ENCODE assay signal across 8 cellular contexts in the genomic region with DNA sequence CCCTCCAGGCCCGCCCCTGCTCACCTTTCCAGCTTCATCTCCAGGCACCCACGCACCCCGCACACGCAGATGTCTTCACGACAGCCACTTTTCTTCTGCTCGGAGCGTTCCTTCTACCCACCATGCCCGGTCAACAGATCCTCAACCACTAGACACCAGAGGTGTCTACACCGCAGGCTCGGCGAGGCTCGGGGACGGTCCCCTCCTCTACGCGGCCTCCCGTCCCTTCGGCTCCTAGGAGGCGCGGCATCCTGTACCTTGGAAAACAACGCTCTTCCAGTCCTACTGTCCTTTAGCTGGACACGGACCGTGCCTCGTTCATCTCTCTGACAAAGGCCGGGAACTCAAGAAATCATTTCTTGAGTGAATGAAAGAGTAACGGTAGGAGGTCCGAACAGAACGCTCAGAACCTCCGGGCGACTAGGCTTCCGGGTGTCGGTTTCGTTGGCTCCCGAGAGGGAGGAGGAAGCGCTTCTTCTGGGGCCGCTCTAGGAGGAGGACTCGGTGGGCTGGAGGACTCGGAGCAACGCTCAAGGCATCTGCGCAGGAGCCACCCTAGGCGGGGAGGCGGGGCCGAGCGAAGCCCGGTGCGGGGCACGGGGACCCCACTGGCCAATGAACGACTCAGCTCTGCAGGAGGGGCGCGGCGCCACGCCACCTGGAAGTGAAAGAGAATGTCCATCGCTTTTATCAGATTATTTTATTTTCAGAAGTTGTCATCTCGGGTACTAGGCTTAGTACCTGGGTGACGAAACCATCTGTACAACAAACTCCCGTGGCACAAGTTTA. TPM values are rescaled to one million over a fixed set of nuclear protein-coding genes. Genes with fewer than 3 reads are reported as not detected.
DNase-seq lines count a peak whose midpoint lies in the region; ATAC-seq and TF ChIP-seq lines count a peak whose summit lies in the region.

No MANE protein-coding gene starts in this region.

- H3K9ac ChIP-seq in ES-I3 (ENCODE audit: low read depth, low read length), result peak overlapping the region; percentile 79
- H3K9ac ChIP-seq in H9 (ENCODE audit: extremely low read depth, insufficient read length, low read length), result peak overlapping the region; percentile 80

- peaks cover 8% of the 10 kb centered on the region for H3K79me1 ChIP-seq in H9 (ENCODE audit: insufficient read depth, low read depth, low read length, poor library complexity, severe bottlenecking)

- H3K4me3 ChIP-seq in fibroblast of pulmonary artery (replicated peaks; ENCODE audit: low read depth, low read length), result peak overlapping the region; percentile 98

- H3K4me1 ChIP-seq in ES-I3 (ENCODE audit: insufficient read depth, low read length) (no peaks in the 10 kb centered on the region), H9 (ENCODE audit: insufficient read depth, low read length) (peaks cover 3% of the 10 kb centered on the region; the same call in 1 of the 2 replicates)

- H3K79me2 ChIP-seq in H9 (ENCODE audit: insufficient read depth, low read length), result peaks cover 10% of the 10 kb centered on the region; the same call in 1 of the 2 replicates

- H2AK5ac ChIP-seq in H9 (ENCODE audit: insufficient read length, low read length), result no peak overlapping the region

- H4K5ac ChIP-seq in H9 (ENCODE audit: insufficient read length, low read depth, low read length), result no peak overlapping the region

- no peak overlapping the region for H2BK20ac ChIP-seq in H9 (ENCODE audit: low read depth, low read length, poor library complexity, severe bottlenecking)

- TF ChIP-seq CTCF in H9 (conservative IDR thresholded peaks at IDR 0.05), result no peak
- TF ChIP-seq CTCF in fibroblast of pulmonary artery (IDR thresholded peaks at IDR 0.05; ENCODE audit: low read length, missing control alignments), result no peak
- no peak for TF ChIP-seq CTCF in natural killer cell (IDR thresholded peaks at IDR 0.05)

- H4K8ac ChIP-seq in H9 (replicated peaks; ENCODE audit: insufficient read length, low read depth, low read length), result no peak overlapping the region

- H3K4ac ChIP-seq in H9 (ENCODE audit: low read depth, low read length), result no peak overlapping the region

- H3K4me1 Mint-ChIP-seq in H9, result peaks cover 9 to 17% of the 10 kb centered on the region in 2 experiments
- peaks cover 29 to 38% of the 10 kb centered on the region in 2 donors for H3K4me1 Mint-ChIP-seq in natural killer cell

- no peak overlapping the region for H3T11ph ChIP-seq in H9 (ENCODE audit: low read length)

- peak; percentile 99 for DNase-seq in H9
- DNase-seq in M059J (ENCODE audit: low read depth), result peak; percentile 98
- DNase-seq in activated effector memory CD4-positive, alpha-beta T cell treated with anti-CD3 and anti-CD28 coated beads, Interleukin-2, amount 50 U/mL, for 16 hours, result peak; percentile 100
- peak; percentile 99 for DNase-seq in fibroblast of pulmonary artery (ENCODE audit: low read depth)
- DNase-seq in natural killer cell, result peak; percentile 99
- DNase-seq in stimulated activated naive CD4-positive, alpha-beta T cell (lab: John Stamatoyannopoulos, UW), result peak; percentile 94 to 98 (median 96)

- H2BK15ac ChIP-seq in H9 (ENCODE audit: low read depth, low read length), result no peak overlapping the region

- ATAC-seq in natural killer cell, result peak; percentile 97 to 100 (median 98)

- intact Hi-C loops in natural killer cell (cut with micrococcal nuclease), result loop anchor here (1.0 kb wide), 1 partner anchor 8 kb away; no protein-coding TSS in a partner anchor

- no peak overlapping the region for H3K23ac ChIP-seq in H9 (ENCODE audit: insufficient read length, low read depth, low read length)

- H3K27ac Mint-ChIP-seq in H9 (peak overlapping the region; percentile 92 to 98 (median 97)), natural killer cell (peak overlapping the region; percentile 98 to 100)

- no peak overlapping the region for H4K91ac ChIP-seq in H9 (ENCODE audit: insufficient read length, low read depth, low read length)

- H3K4me3 Mint-ChIP-seq in H9 (peak overlapping the region; percentile 99), natural killer cell (peak overlapping the region; percentile 100)

- H3K14ac ChIP-seq in H9 (ENCODE audit: insufficient read depth, low read length), result no peak overlapping the region; the same call in 1 of the 2 replicates

- H3K27me3 ChIP-seq in H9 (ENCODE audit: insufficient read depth, low read length), result no peaks in the 10 kb centered on the region

- H2BK12ac ChIP-seq in H9 (ENCODE audit: insufficient read length, low read depth, low read length), result no peak overlapping the region

- H2BK120ac ChIP-seq in H9 (ENCODE audit: low read depth, low read length, poor library complexity, severe bottlenecking), result no peak overlapping the region

- TF ChIP-seq POLR2A in Raji (IDR thresholded peaks at IDR 0.05; ENCODE audit: insufficient read depth, low read depth, low read length), result peak; percentile 82

- H3K18ac ChIP-seq in H9 (ENCODE audit: insufficient read length, low read depth, low read length), result peak overlapping the region; percentile 8

- no peaks in the 10 kb centered on the region for H3K9me3 ChIP-seq in ES-I3 (ENCODE audit: control insufficient read depth, insufficient read depth, low read length)
- H3K9me3 ChIP-seq in H9 (ENCODE audit: control insufficient read depth, low read depth, low read length), result no peaks in the 10 kb centered on the region

- H3K27me3 Mint-ChIP-seq in H9 (ENCODE audit: low read depth) (no peaks in the 10 kb centered on the region), natural killer cell (ENCODE audit: low read depth in 2 of 2) (no peaks in the 10 kb centered on the region)

- peak overlapping the region; percentile 35 for H2AFZ ChIP-seq in H9 (ENCODE audit: low read length)

- H3K36me3 ChIP-seq in ES-I3 (ENCODE audit: insufficient read depth, low read length), result no peaks in the 10 kb centered on the region

- WGBS in H9 (ENCODE audit: extremely low coverage, insufficient read length, low lambda C conversion rate), result no CpG with 5 or more reads among the region's 55 CpGs

- H3K4me2 ChIP-seq in H9 (ENCODE audit: insufficient read depth, insufficient read length, low read length), result peak overlapping the region; percentile 79

- H3K9me3 Mint-ChIP-seq in H9 (no peaks in the 10 kb centered on the region), natural killer cell (no peaks in the 10 kb centered on the region)

- no peak overlapping the region for H2BK5ac ChIP-seq in H9 (ENCODE audit: insufficient read length, low read length)

- H3K56ac ChIP-seq in H9 (ENCODE audit: insufficient read length, low read depth, low read length), result no peak overlapping the region

- H3K36me3 Mint-ChIP-seq in H9 (ENCODE audit: insufficient read depth in 1 of 3, low read depth in 3 of 3) (peaks cover 5 to 25% (median 23%) of the 10 kb centered on the region in 3 experiments), natural killer cell (peaks cover 5% of the 10 kb centered on the region)

- peaks cover 9% of the 10 kb centered on the region for H3K23me2 ChIP-seq in H9 (ENCODE audit: insufficient read length, low read depth, low read length, poor library complexity, severe bottlenecking)

- H3K27ac ChIP-seq in H9 (ENCODE audit: insufficient read length, low read depth, low read length), result no peak overlapping the region

- H4K20me1 ChIP-seq in H9 (ENCODE audit: control insufficient read depth, insufficient read depth, insufficient read length), result no peaks in the 10 kb centered on the region

RNA-seq across cellular contexts. Expression of a gene that starts 7.2 kb away (rescaled TPM):
- 121 and 124 TPM in 2 replicates for total RNA-seq in H9 (2021)
- 106 and 146 TPM in 2 replicates for total RNA-seq in M059J (2014; rRNA removed; shearing (Covaris generic))
- 100 to 1,000 TPM in 2 of 3 donors, 10 to 100 TPM in 1; 99.9 to 119 (median 105) TPM for total RNA-seq in natural killer cell

RNA-seq across cellular contexts. Expression of a gene that starts 14.5 kb away (rescaled TPM):
- total RNA-seq in H9 (2021), result 9.7 and 11.4 TPM in 2 replicates
- total RNA-seq in M059J (2014; rRNA removed; shearing (Covaris generic)), result 1.7 and 3.2 TPM in 2 replicates
- 10 to 100 TPM; 13.7 to 22.0 (median 19.3) TPM for total RNA-seq in natural killer cell

RNA-seq across cellular contexts. Expression of a gene that starts 34.1 kb away (rescaled TPM):
- total RNA-seq in H9 (2021), result 52.7 and 53.4 TPM in 2 replicates
- total RNA-seq in M059J (2014; rRNA removed; shearing (Covaris generic)), result 110 and 134 TPM in 2 replicates
- total RNA-seq in natural killer cell, result 10 to 100 TPM; 53.7 to 63.5 (median 60.9) TPM

RNA-seq across cellular contexts. Expression of a gene that starts 34.7 kb away (rescaled TPM):
- total RNA-seq in H9 (2021) (70.5 and 74.5 TPM in 2 replicates), natural killer cell (10 to 100 TPM; 41.7 to 54.5 (median 45.0) TPM)
- 69.0 and 129 TPM in 2 replicates for total RNA-seq in M059J (2014; rRNA removed; shearing (Covaris generic))

RNA-seq across cellular contexts. Expression of a gene that starts 51.2 kb away (rescaled TPM):
- total RNA-seq in H9 (2021), result 0.11 and 0.15 TPM in 2 replicates
- total RNA-seq in M059J (2014; rRNA removed; shearing (Covaris generic)), result not detected in 2 replicates
- not detected for total RNA-seq in natural killer cell
